In the genomic region with DNA sequence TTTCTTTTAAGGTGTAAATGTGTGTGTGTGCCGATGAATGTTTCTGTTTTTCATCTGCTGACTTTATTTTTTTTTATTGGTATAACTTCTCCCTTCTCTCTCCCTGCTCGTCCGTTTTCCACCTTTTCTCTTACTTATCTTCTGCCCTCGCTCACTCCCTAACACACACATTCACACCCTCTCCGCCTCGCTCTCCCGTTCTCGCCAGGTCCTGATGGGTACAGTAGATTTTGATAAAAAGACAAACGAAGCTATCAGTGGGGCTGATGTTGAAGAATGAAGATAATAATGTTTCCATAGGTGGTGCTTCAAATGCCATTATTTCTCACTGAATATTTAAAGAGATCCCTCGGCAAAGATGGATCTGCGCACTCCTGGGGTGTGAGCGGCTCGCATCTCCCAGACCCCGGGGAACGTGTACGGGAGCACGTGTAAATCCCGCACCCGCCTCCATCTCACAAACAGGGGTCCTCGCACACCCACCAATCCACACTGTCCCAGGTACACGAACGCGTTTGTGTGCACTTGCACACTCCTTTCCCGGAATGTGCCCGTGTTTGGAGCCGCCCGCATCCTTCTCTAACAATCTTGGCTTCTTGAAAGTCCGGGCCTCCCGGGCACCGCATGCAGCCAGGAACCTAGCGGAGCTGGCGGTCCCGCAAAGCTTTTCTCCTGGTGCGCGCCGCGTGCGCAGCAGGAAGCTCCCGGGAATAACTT, we compare ENCODE assay signal across 14 cellular contexts. TPM values are rescaled to one million over a fixed set of nuclear protein-coding genes. Genes with fewer than 3 reads are reported as not detected.
DNase-seq lines count a peak whose midpoint lies in the region; ATAC-seq and TF ChIP-seq lines count a peak whose summit lies in the region.
"Had no signal": no experiment of that assay in that cellular context is flagged by ENCODE, and none has a peak within 500 bp of the region (broad histone marks: within the 10 kb centered on the region; RNA-seq: fewer than 3 reads in every experiment).

No MANE protein-coding gene starts in this region.

- H3K9ac ChIP-seq in endodermal cell (ENCODE audit: extremely low read depth, low read length, poor library complexity, severe bottlenecking) = peak overlapping the region; percentile 74

- H3K4me1 Mint-ChIP-seq in endodermal cell = peaks cover 32% of the 10 kb centered on the region
- H3K4me1 Mint-ChIP-seq in naive thymus-derived CD4-positive, alpha-beta T cell = peaks cover 5 to 25% (median 19%) of the 10 kb centered on the region in 7 donors

- H3K4me1 ChIP-seq in endodermal cell (ENCODE audit: control insufficient read depth, insufficient read depth, low read length) = peaks cover 12% of the 10 kb centered on the region
- no peaks in the 10 kb centered on the region for H3K4me1 ChIP-seq in naive thymus-derived CD4-positive, alpha-beta T cell (ENCODE audit: control insufficient read depth in 2 of 2, insufficient read depth in 2 of 2, low read length in 2 of 2)

- WGBS in endodermal cell (ENCODE audit: insufficient coverage in 1 of 2, insufficient read length in 1 of 2), 2 experiments = 1 to 2% methylated on average over 13 to 35 of the region's 39 CpGs

- ATAC-seq in naive thymus-derived CD4-positive, alpha-beta T cell = no peak
- no peak for ATAC-seq in HG02973 (IDR thresholded peaks at IDR 0.05; ENCODE audit: unreplicated experiment)

- H3K36me3 Mint-ChIP-seq in endodermal cell (ENCODE audit: low read depth) = peaks cover 12% of the 10 kb centered on the region
- H3K36me3 Mint-ChIP-seq in naive thymus-derived CD4-positive, alpha-beta T cell = peaks cover 0 to 6% (median 5%) of the 10 kb centered on the region in 5 donors

- POLR2A ChIA-PET in AG04449 (lab: Yijun Ruan, JAX) = interaction anchor here (1.0 kb wide), 1 partner anchor 403 kb away, joined by 3 read pairs; no protein-coding TSS in a partner anchor
- POLR2A ChIA-PET in naive thymus-derived CD4-positive, alpha-beta T cell (lab: Charles Lee) = no interaction called here

- peaks cover 61% of the 10 kb centered on the region for H3K27me3 Mint-ChIP-seq in endodermal cell (ENCODE audit: insufficient read depth)
- H3K27me3 Mint-ChIP-seq in naive thymus-derived CD4-positive, alpha-beta T cell = peaks cover 60 to 81% (median 62%) of the 10 kb centered on the region in 5 donors

- no peaks in the 10 kb centered on the region for H3K9me3 Mint-ChIP-seq in endodermal cell
- H3K9me3 Mint-ChIP-seq in naive thymus-derived CD4-positive, alpha-beta T cell = peaks cover 0 to 11% (median 4%) of the 10 kb centered on the region in 11 donors

- H3K4me3 ChIP-seq in AG04449 (ENCODE audit: low read depth, low read length) (peak overlapping the region; percentile 76), endodermal cell (ENCODE audit: low read length) (peak overlapping the region; percentile 99)
- H3K4me3 ChIP-seq in naive thymus-derived CD4-positive, alpha-beta T cell (ENCODE audit: low read length) = no peak overlapping the region

- no peak overlapping the region for H3K27ac ChIP-seq in endodermal cell (ENCODE audit: low read depth, low read length)
- no peak overlapping the region for H3K27ac ChIP-seq in naive thymus-derived CD4-positive, alpha-beta T cell (ENCODE audit: low read depth, low read length)
- H3K27ac ChIP-seq: upper lobe of left lung had no signal

- CTCF ChIA-PET in AG04449 (lab: Yijun Ruan, JAX) = interaction anchor here (1.6 kb wide), 1 partner anchor 9 kb away, joined by 4 read pairs; no protein-coding TSS in a partner anchor
- CTCF ChIA-PET in naive thymus-derived CD4-positive, alpha-beta T cell (lab: Charles Lee) = no interaction called here

- TF ChIP-seq CTCF in AG04449 (IDR thresholded peaks at IDR 0.05; ENCODE audit: insufficient read depth, low read length, missing control alignments) (no peak), endodermal cell (conservative IDR thresholded peaks at IDR 0.05) (no peak)

- H3K36me3 ChIP-seq in endodermal cell (ENCODE audit: control insufficient read depth, insufficient read depth, low read length) = no peaks in the 10 kb centered on the region
- no peaks in the 10 kb centered on the region for H3K36me3 ChIP-seq in naive thymus-derived CD4-positive, alpha-beta T cell (ENCODE audit: control insufficient read depth in 2 of 3, insufficient read depth in 3 of 3, low read length in 3 of 3)
- H3K36me3 ChIP-seq: upper lobe of left lung had no signal

- H3K4me3 Mint-ChIP-seq in endodermal cell = peak overlapping the region; percentile 96
- peak overlapping the region in 8 of 10 donors; percentile 8 to 71 (median 42) for H3K4me3 Mint-ChIP-seq in naive thymus-derived CD4-positive, alpha-beta T cell

- H3K27ac Mint-ChIP-seq in endodermal cell = peak overlapping the region; percentile 67
- peak overlapping the region in 1 of 9 donors; percentile 85 for H3K27ac Mint-ChIP-seq in naive thymus-derived CD4-positive, alpha-beta T cell

- peaks cover 20% of the 10 kb centered on the region for H3K27me3 ChIP-seq in endodermal cell (ENCODE audit: control insufficient read depth, insufficient read depth, low read length, poor library complexity, severe bottlenecking)
- H3K27me3 ChIP-seq in naive thymus-derived CD4-positive, alpha-beta T cell (ENCODE audit: control insufficient read depth in 2 of 2, insufficient read depth in 2 of 2, low read length in 2 of 2) = no peaks in the 10 kb centered on the region

- DNase-seq in AG04449 (ENCODE audit: low read depth, low spot score) (no peak), HK-2 (ENCODE audit: unreplicated experiment) (peak; percentile 53), endodermal cell (peak; percentile 83), SIG-M5 treated with dmso at 0.1 percent for 504 hours (lab: John Stamatoyannopoulos, UW; ENCODE audit: unreplicated experiment) (no peak), NCI-H1417 (lab: John Stamatoyannopoulos, UW) (no peak)
- DNase-seq in naive thymus-derived CD4-positive, alpha-beta T cell = no peak
- DNase-seq in activated CD4-positive, CD25-positive, alpha-beta regulatory T cell (lab: John Stamatoyannopoulos, UW) = no peak
- DNase-seq: activated gamma-delta T cell treated with Interleukin-2 at 50 U/mL for 16 hours; DMS79 treated with DMSO at 0.1 percent for 48 hours; NCI-H1092 treated with DMSO at 0.1 percent for 48 hours; stimulated activated CD4-positive, alpha-beta T cell treated with anti-CD3 and anti-CD28 coated beads, Interleukin-15, amount 100 ng/mL, for 24 hours had no signal

- H3K9me3 ChIP-seq in endodermal cell (ENCODE audit: control insufficient read depth, low read length) = no peaks in the 10 kb centered on the region
- H3K9me3 ChIP-seq in naive thymus-derived CD4-positive, alpha-beta T cell (ENCODE audit: control insufficient read depth in 2 of 3, low read length in 3 of 3) = no peaks in the 10 kb centered on the region
- H3K9me3 ChIP-seq: upper lobe of left lung had no signal

- intact Hi-C loops in naive thymus-derived CD4-positive, alpha-beta T cell (cut with micrococcal nuclease) = loop anchor here in 1 of 2 donors (5.0 kb wide), 1 partner anchor 1871 kb away; a partner anchor contains a TSS

RNA-seq across cellular contexts. Expression of a gene that starts 2.4 kb away (rescaled TPM):
- 100 to 1,000 TPM; 122 to 172 TPM for total RNA-seq in endodermal cell
- polyA plus RNA-seq in endodermal cell (2013, experiment 1 of 2) = 49.8 TPM
- 45.5 TPM for polyA plus RNA-seq in endodermal cell (2013, experiment 2 of 2)
- not detected for total RNA-seq in naive thymus-derived CD4-positive, alpha-beta T cell
- not detected for polyA plus RNA-seq in naive thymus-derived CD4-positive, alpha-beta T cell
- total RNA-seq: SK-MEL-5 had no signal

Comparison
In these comparisons a context has a peak if more than half of its experiments do, and no peak if none do; other contexts are left out.
1. DNase-seq: peak in HK-2 (single experiment) and endodermal cell (single experiment); none in AG04449 (single experiment), naive thymus-derived CD4-positive, alpha-beta T cell (0 of 9), activated CD4-positive, CD25-positive, alpha-beta regulatory T cell (0 of 4), SIG-M5 treated with dmso at 0.1 percent for 504 hours (single experiment) and NCI-H1417 (0 of 3).
2. RNA of a gene that starts 2.4 kb away (total RNA-seq): 122 to 172 TPM in endodermal cell; not detected in naive thymus-derived CD4-positive, alpha-beta T cell; every median in the first group is over 100 times any median in the second.